In genomic region chr13:38012096-38012495, GRCh38 we compare ENCODE assay signal across 2 cellular contexts.
TF ChIP-seq lines count a peak whose summit lies in the region.

No MANE protein-coding gene starts in this region.

TF ChIP-seq in GM23338, 12 proteins besides CTCF, POLR2A, EP300 and RAD21 (continued from another document):
- TF ChIP-seq, protein P1, sequence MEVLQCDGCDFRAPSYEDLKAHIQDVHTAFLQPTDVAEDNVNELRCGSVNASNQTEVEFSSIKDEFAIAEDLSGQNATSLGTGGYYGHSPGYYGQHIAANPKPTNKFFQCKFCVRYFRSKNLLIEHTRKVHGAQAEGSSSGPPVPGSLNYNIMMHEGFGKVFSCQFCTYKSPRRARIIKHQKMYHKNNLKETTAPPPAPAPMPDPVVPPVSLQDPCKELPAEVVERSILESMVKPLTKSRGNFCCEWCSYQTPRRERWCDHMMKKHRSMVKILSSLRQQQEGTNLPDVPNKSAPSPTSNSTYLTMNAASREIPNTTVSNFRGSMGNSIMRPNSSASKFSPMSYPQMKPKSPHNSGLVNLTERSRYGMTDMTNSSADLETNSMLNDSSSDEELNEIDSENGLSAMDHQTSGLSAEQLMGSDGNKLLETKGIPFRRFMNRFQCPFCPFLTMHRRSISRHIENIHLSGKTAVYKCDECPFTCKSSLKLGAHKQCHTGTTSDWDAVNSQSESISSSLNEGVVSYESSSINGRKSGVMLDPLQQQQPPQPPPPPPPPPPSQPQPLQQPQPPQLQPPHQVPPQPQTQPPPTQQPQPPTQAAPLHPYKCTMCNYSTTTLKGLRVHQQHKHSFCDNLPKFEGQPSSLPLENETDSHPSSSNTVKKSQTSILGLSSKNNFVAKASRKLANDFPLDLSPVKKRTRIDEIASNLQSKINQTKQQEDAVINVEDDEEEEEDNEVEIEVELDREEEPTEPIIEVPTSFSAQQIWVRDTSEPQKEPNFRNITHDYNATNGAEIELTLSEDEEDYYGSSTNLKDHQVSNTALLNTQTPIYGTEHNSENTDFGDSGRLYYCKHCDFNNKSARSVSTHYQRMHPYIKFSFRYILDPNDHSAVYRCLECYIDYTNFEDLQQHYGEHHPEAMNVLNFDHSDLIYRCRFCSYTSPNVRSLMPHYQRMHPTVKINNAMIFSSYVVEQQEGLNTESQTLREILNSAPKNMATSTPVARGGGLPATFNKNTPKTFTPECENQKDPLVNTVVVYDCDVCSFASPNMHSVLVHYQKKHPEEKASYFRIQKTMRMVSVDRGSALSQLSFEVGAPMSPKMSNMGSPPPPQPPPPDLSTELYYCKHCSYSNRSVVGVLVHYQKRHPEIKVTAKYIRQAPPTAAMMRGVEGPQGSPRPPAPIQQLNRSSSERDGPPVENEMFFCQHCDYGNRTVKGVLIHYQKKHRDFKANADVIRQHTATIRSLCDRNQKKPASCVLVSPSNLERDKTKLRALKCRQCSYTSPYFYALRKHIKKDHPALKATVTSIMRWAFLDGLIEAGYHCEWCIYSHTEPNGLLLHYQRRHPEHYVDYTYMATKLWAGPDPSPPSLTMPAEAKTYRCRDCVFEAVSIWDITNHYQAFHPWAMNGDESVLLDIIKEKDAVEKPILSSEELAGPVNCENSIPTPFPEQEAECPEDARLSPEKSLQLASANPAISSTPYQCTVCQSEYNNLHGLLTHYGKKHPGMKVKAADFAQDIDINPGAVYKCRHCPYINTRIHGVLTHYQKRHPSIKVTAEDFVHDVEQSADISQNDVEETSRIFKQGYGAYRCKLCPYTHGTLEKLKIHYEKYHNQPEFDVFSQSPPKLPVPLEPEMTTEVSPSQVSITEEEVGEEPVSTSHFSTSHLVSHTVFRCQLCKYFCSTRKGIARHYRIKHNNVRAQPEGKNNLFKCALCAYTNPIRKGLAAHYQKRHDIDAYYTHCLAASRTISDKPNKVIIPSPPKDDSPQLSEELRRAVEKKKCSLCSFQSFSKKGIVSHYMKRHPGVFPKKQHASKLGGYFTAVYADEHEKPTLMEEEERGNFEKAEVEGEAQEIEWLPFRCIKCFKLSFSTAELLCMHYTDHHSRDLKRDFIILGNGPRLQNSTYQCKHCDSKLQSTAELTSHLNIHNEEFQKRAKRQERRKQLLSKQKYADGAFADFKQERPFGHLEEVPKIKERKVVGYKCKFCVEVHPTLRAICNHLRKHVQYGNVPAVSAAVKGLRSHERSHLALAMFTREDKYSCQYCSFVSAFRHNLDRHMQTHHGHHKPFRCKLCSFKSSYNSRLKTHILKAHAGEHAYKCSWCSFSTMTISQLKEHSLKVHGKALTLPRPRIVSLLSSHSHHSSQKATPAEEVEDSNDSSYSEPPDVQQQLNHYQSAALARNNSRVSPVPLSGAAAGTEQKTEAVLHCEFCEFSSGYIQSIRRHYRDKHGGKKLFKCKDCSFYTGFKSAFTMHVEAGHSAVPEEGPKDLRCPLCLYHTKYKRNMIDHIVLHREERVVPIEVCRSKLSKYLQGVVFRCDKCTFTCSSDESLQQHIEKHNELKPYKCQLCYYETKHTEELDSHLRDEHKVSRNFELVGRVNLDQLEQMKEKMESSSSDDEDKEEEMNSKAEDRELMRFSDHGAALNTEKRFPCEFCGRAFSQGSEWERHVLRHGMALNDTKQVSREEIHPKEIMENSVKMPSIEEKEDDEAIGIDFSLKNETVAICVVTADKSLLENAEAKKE (CRISPR knock-in tag; IDR thresholded peaks at IDR 0.05) = no peak
- no peak for TF ChIP-seq NANOG (IDR thresholded peaks at IDR 0.05; ENCODE audit: borderline replicate concordance)
- TF ChIP-seq ZNF331 (CRISPR knock-in tag; IDR thresholded peaks at IDR 0.05; ENCODE audit: low read depth) = no peak
- no peak for TF ChIP-seq EZH2 (IDR thresholded peaks at IDR 0.05; ENCODE audit: low read depth, unreplicated experiment)
- TF ChIP-seq, protein P2, sequence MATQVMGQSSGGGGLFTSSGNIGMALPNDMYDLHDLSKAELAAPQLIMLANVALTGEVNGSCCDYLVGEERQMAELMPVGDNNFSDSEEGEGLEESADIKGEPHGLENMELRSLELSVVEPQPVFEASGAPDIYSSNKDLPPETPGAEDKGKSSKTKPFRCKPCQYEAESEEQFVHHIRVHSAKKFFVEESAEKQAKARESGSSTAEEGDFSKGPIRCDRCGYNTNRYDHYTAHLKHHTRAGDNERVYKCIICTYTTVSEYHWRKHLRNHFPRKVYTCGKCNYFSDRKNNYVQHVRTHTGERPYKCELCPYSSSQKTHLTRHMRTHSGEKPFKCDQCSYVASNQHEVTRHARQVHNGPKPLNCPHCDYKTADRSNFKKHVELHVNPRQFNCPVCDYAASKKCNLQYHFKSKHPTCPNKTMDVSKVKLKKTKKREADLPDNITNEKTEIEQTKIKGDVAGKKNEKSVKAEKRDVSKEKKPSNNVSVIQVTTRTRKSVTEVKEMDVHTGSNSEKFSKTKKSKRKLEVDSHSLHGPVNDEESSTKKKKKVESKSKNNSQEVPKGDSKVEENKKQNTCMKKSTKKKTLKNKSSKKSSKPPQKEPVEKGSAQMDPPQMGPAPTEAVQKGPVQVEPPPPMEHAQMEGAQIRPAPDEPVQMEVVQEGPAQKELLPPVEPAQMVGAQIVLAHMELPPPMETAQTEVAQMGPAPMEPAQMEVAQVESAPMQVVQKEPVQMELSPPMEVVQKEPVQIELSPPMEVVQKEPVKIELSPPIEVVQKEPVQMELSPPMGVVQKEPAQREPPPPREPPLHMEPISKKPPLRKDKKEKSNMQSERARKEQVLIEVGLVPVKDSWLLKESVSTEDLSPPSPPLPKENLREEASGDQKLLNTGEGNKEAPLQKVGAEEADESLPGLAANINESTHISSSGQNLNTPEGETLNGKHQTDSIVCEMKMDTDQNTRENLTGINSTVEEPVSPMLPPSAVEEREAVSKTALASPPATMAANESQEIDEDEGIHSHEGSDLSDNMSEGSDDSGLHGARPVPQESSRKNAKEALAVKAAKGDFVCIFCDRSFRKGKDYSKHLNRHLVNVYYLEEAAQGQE (IDR thresholded peaks at IDR 0.05; ENCODE audit: unreplicated experiment) = no peak
- TF ChIP-seq POLR2AphosphoS5 (IDR thresholded peaks at IDR 0.05; ENCODE audit: low read depth) = no peak
TF ChIP-seq in GM23338: peak in this region for 0.

TF ChIP-seq in K562, 482 proteins besides CTCF, POLR2A, EP300 and RAD21 (continued from another document):
- TF ChIP-seq, protein P3, sequence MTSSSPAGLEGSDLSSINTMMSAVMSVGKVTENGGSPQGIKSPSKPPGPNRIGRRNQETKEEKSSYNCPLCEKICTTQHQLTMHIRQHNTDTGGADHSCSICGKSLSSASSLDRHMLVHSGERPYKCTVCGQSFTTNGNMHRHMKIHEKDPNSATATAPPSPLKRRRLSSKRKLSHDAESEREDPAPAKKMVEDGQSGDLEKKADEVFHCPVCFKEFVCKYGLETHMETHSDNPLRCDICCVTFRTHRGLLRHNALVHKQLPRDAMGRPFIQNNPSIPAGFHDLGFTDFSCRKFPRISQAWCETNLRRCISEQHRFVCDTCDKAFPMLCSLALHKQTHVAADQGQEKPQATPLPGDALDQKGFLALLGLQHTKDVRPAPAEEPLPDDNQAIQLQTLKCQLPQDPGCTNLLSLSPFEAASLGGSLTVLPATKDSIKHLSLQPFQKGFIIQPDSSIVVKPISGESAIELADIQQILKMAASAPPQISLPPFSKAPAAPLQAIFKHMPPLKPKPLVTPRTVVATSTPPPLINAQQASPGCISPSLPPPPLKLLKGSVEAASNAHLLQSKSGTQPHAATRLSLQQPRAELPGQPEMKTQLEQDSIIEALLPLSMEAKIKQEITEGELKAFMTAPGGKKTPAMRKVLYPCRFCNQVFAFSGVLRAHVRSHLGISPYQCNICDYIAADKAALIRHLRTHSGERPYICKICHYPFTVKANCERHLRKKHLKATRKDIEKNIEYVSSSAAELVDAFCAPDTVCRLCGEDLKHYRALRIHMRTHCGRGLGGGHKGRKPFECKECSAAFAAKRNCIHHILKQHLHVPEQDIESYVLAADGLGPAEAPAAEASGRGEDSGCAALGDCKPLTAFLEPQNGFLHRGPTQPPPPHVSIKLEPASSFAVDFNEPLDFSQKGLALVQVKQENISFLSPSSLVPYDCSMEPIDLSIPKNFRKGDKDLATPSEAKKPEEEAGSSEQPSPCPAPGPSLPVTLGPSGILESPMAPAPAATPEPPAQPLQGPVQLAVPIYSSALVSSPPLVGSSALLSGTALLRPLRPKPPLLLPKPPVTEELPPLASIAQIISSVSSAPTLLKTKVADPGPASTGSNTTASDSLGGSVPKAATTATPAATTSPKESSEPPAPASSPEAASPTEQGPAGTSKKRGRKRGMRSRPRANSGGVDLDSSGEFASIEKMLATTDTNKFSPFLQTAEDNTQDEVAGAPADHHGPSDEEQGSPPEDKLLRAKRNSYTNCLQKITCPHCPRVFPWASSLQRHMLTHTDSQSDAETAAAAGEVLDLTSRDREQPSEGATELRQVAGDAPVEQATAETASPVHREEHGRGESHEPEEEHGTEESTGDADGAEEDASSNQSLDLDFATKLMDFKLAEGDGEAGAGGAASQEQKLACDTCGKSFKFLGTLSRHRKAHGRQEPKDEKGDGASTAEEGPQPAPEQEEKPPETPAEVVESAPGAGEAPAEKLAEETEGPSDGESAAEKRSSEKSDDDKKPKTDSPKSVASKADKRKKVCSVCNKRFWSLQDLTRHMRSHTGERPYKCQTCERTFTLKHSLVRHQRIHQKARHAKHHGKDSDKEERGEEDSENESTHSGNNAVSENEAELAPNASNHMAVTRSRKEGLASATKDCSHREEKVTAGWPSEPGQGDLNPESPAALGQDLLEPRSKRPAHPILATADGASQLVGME (CRISPR knock-in tag; IDR thresholded peaks at IDR 0.05) = no peak
- TF ChIP-seq ARID3A (IDR thresholded peaks at IDR 0.05; ENCODE audit: borderline replicate concordance, low read depth, low read length) = no peak
- TF ChIP-seq TAF9B (IDR thresholded peaks at IDR 0.05; ENCODE audit: partially characterized antibody) = no peak
- TF ChIP-seq, protein P4, sequence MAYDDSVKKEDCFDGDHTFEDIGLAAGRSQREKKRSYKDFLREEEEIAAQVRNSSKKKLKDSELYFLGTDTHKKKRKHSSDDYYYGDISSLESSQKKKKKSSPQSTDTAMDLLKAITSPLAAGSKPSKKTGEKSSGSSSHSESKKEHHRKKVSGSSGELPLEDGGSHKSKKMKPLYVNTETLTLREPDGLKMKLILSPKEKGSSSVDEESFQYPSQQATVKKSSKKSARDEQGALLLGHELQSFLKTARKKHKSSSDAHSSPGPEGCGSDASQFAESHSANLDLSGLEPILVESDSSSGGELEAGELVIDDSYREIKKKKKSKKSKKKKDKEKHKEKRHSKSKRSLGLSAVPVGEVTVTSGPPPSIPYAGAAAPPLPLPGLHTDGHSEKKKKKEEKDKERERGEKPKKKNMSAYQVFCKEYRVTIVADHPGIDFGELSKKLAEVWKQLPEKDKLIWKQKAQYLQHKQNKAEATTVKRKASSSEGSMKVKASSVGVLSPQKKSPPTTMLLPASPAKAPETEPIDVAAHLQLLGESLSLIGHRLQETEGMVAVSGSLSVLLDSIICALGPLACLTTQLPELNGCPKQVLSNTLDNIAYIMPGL (CRISPR knock-in tag; IDR thresholded peaks at IDR 0.05) = no peak
